9 cellular contexts compared by ENCODE assay signal in genomic region chr12:125403145-125403789, GRCh38.
DNase-seq lines count a peak whose midpoint lies in the region; ATAC-seq and TF ChIP-seq lines count a peak whose summit lies in the region.
"Had no signal": no experiment of that assay in that cellular context is flagged by ENCODE, and none has a peak within 500 bp of the region (broad histone marks: within the 10 kb centered on the region; RNA-seq: fewer than 3 reads in every experiment).

No MANE protein-coding gene starts in this region.

- H4K20me1 ChIP-seq in HCT116 (ENCODE audit: insufficient read depth): no peaks in the 10 kb centered on the region

- TF ChIP-seq EP300 in esophagus muscularis mucosa (IDR thresholded peaks at IDR 0.05): no peak

- TF ChIP-seq RAD21 in HCT116 (IDR thresholded peaks at IDR 0.05; ENCODE audit: low read depth): peak; percentile 85

- H3K27ac ChIP-seq in HCT116 (ENCODE audit: low read depth, low read length) (no peak overlapping the region), Panc1 (ENCODE audit: low read length) (no peak overlapping the region), esophagus muscularis mucosa (replicated peaks in 1 of 4) (no peak overlapping the region)

- H3K36me3 ChIP-seq in HCT116 (ENCODE audit: control insufficient read depth in 1 of 2, insufficient read depth in 2 of 2, low read length in 2 of 2) (no peaks in the 10 kb centered on the region), Panc1 (ENCODE audit: control insufficient read depth, insufficient read depth, low read length) (no peaks in the 10 kb centered on the region), esophagus muscularis mucosa (no peaks in the 10 kb centered on the region)

- peak; percentile 75 for ATAC-seq in HCT116
- 0 out of 2 replicates have a peak, but pooled peaks have one; percentile 66 for ATAC-seq in Panc1
- ATAC-seq in HG03565 (IDR thresholded peaks at IDR 0.05; ENCODE audit: unreplicated experiment): no peak
- ATAC-seq: naive thymus-derived CD4-positive, alpha-beta T cell had no signal

- H3K9me3 ChIP-seq in HCT116 (ENCODE audit: control insufficient read depth in 1 of 2, insufficient read depth in 1 of 2, low read depth in 1 of 2, low read length in 2 of 2) (no peaks in the 10 kb centered on the region; a peak in 1 of 4 replicates), Panc1 (ENCODE audit: control insufficient read depth, insufficient read depth, low read depth, low read length) (no peaks in the 10 kb centered on the region), esophagus muscularis mucosa (peaks cover 0 to 25% (median 20%) of the 10 kb centered on the region in 4 donors)

- CTCF ChIA-PET in HCT116 (lab: Charles Lee): interaction anchor here (0.7 to 2.7 kb wide), 7 partner anchors 14 to 463 kb away, joined by 3 to 36 read pairs (median 4); no protein-coding TSS in a partner anchor
- CTCF ChIA-PET in Panc1 (lab: Charles Lee): interaction anchor here (0.8 to 1.0 kb wide), 2 partner anchors 166 to 219 kb away, joined by 3 to 6 read pairs; no protein-coding TSS in a partner anchor

- no TSS peak for BruUV-seq in HCT116 (replicated peaks; lab: Mats Ljungman, UMichigan)
- no TSS peak for BruUV-seq in Panc1 (replicated peaks; lab: Mats Ljungman, UMichigan)

- in situ Hi-C loops in Panc1 (cut with HindIII; ENCODE audit: low pct_unique_long_range_greater_than_20kb, low sequenced_read_pairs): no loop called here

- no peak overlapping the region for H3K4me2 ChIP-seq in HCT116 (ENCODE audit: low read length)

- 30% methylated on average over 3 of the region's 3 CpGs for WGBS in esophagus muscularis mucosa

- intact Hi-C loops in HCT116 (cut with micrococcal nuclease) (loop anchor here (1.0 to 10.0 kb wide), 4 partner anchors 72 to 498 kb away; no protein-coding TSS in a partner anchor), Panc1 (cut with micrococcal nuclease; ENCODE audit: unreplicated experiment) (loop anchor here (1.0 kb wide), 3 partner anchors 72 to 220 kb away; no protein-coding TSS in a partner anchor), esophagus muscularis mucosa (cut with DNase I) (loop anchor here (5.0 kb wide), 1 partner anchor 221 kb away; no protein-coding TSS in a partner anchor), cardiac septum (cut with DNase I) (loop anchor here (5.0 kb wide), 2 partner anchors 71 to 221 kb away; no protein-coding TSS in a partner anchor)

- no peak overlapping the region for H2AFZ ChIP-seq in HCT116 (ENCODE audit: low read depth, low read length, poor library complexity, severe bottlenecking)

- TF ChIP-seq CTCF in HCT116 (IDR thresholded peaks at IDR 0.05 in 2 of 3, conservative IDR thresholded peaks at IDR 0.05 in 1 of 3; ENCODE audit: borderline replicate concordance in 1 of 3, insufficient read depth in 1 of 3, low read depth in 2 of 3, low read length in 2 of 3) (peak; percentile 54 to 81 (median 76)), Panc1 (IDR thresholded peaks at IDR 0.05) (peak; percentile 80), esophagus muscularis mucosa (IDR thresholded peaks at IDR 0.05) (peak; percentile 11 to 32 (median 26)), retinal pigment epithelial cell (conservative IDR thresholded peaks at IDR 0.05; ENCODE audit: low read depth, low read length) (peak; percentile 50)

- no peaks in the 10 kb centered on the region for H3K79me2 ChIP-seq in HCT116 (ENCODE audit: insufficient read depth, low read length)

- peak; percentile 18 for DNase-seq in COLO829 (ENCODE audit: low spot score)
- peak; percentile 44 for DNase-seq in HCT116 (ENCODE audit: low read depth, low spot score)
- DNase-seq in Panc1 (ENCODE audit: low read depth, low spot score): no peak
- no peak for DNase-seq in esophagus muscularis mucosa (ENCODE audit: extremely low spot score)
- DNase-seq in retinal pigment epithelial cell (ENCODE audit: low read depth): no peak
- no peak for DNase-seq in cardiac septum (ENCODE audit: low spot score)
- DNase-seq in mesenteric fat pad (ENCODE audit: low spot score): no peak

- H3K27me3 ChIP-seq in HCT116 (ENCODE audit: insufficient read depth, low read length): peaks cover 5% of the 10 kb centered on the region
- H3K27me3 ChIP-seq in Panc1 (ENCODE audit: control insufficient read depth, insufficient read depth, low read length): peaks cover 12% of the 10 kb centered on the region
- peaks cover 0 to 33% (median 2%) of the 10 kb centered on the region in 4 donors for H3K27me3 ChIP-seq in esophagus muscularis mucosa

- H3K4me1 ChIP-seq in HCT116 (ENCODE audit: control insufficient read depth in 1 of 2, insufficient read depth in 2 of 2, low read length in 2 of 2) (no peaks in the 10 kb centered on the region), Panc1 (ENCODE audit: control insufficient read depth, insufficient read depth, low read length) (no peaks in the 10 kb centered on the region), esophagus muscularis mucosa (no peaks in the 10 kb centered on the region)

- H3K9ac ChIP-seq in HCT116 (ENCODE audit: low read length): no peak overlapping the region

- H3K9me2 ChIP-seq in HCT116 (ENCODE audit: insufficient read depth): no peaks in the 10 kb centered on the region

- TF ChIP-seq POLR2A in HCT116 (IDR thresholded peaks at IDR 0.05; ENCODE audit: borderline replicate concordance, extremely low read depth, insufficient read depth, insufficient read length) (no peak), esophagus muscularis mucosa (IDR thresholded peaks at IDR 0.05; ENCODE audit: low read depth) (no peak)

- H3K4me3 ChIP-seq in HCT116 (replicated peaks in 1 of 2; ENCODE audit: low read depth in 1 of 2, low read length in 2 of 2) (no peak overlapping the region), Panc1 (ENCODE audit: low read depth in 2 of 2, low read length in 2 of 2) (no peak overlapping the region), esophagus muscularis mucosa (no peak overlapping the region), retinal pigment epithelial cell (ENCODE audit: low read length) (no peak overlapping the region)

- POLR2A ChIA-PET in HCT116 (lab: Charles Lee) (no interaction called here), Panc1 (lab: Charles Lee) (no interaction called here)

- RAD21 ChIA-PET in HCT116 (lab: Charles Lee; ENCODE audit: low non-redundant PET in 1 of 2, low total read pairs in 2 of 2, uncharacterized antibody in 2 of 2, unreplicated experiment in 2 of 2): interaction anchor here in 1 of 2 experiments (0.7 kb wide), 1 partner anchor 77 kb away, joined by 3 read pairs; no protein-coding TSS in a partner anchor

TF ChIP-seq in HCT116, 20 proteins besides CTCF, POLR2A, EP300 and RAD21:
- TF ChIP-seq CBX3 (IDR thresholded peaks at IDR 0.05; ENCODE audit: low read depth): peak; percentile 41; the same call in 1 of the 2 replicates
- no peak for TF ChIP-seq EZH2 (IDR thresholded peaks at IDR 0.05)
- TF ChIP-seq SIN3A (IDR thresholded peaks at IDR 0.05; ENCODE audit: low read depth): no peak
- TF ChIP-seq ELF1 (IDR thresholded peaks at IDR 0.05; ENCODE audit: borderline replicate concordance, low read depth): no peak
- TF ChIP-seq FOSL1 (IDR thresholded peaks at IDR 0.05; ENCODE audit: low read depth): no peak

Comparison
In these comparisons a context has a peak if more than half of its experiments do, and no peak if none do; other contexts are left out.
1. DNase-seq: peak in COLO829 (single experiment) and HCT116 (single experiment); none in Panc1 (single experiment), esophagus muscularis mucosa (single experiment), retinal pigment epithelial cell (single experiment), cardiac septum (single experiment) and mesenteric fat pad (single experiment).
2. CTCF ChIP-seq: peak in every context shown above with its lines; median percentile 80 in Panc1; 76 in HCT116; 50 in retinal pigment epithelial cell; 26 in esophagus muscularis mucosa.